Comparison of ENCODE assay signal across 8 cellular contexts in the genomic region with DNA sequence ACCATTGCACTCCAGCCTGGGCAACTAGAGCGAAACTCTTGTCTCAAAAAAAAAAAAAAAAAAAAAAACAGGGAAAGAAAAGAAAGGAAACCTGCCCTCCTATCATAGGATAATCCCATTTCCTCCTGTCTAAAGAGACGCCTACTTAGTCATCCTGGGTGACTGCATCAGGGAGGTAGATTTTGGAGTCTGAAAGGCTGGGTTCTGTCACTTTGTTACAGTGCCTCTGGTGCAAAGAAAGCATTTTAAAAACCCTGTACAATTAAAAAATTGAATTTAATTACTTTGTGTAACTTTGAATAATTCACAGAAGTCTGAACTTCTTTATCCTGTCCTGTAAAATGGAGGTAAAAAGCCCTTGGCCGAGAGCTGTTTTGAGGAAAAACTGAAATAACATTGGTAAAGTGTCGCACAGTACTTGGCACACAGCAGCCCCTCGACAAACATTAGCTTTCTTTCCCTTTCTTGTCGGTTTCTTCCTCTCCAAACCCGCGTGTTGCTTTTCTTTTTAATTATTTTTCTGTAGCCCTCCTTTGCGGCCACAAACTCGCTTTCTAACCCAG. TPM values are rescaled to one million over a fixed set of nuclear protein-coding genes. Genes with fewer than 3 reads are reported as not detected.
DNase-seq lines count a peak whose midpoint lies in the region; ATAC-seq and TF ChIP-seq lines count a peak whose summit lies in the region.

No MANE protein-coding gene starts in this region.

- H3K4me1 ChIP-seq in DND-41 (ENCODE audit: insufficient read depth, low read length) (peaks cover 50% of the 10 kb centered on the region), Loucy (ENCODE audit: insufficient read depth, low read length, poor library complexity, severe bottlenecking) (peaks cover 39% of the 10 kb centered on the region), mesendoderm (ENCODE audit: control insufficient read depth, low read depth, low read length) (no peaks in the 10 kb centered on the region)

- no peak overlapping the region for H3K23ac ChIP-seq in mesendoderm (ENCODE audit: low read length)

- H3K56ac ChIP-seq in mesendoderm (ENCODE audit: low read length): peak overlapping the region; percentile 83

- H2AFZ ChIP-seq in DND-41 (ENCODE audit: low read depth, low read length): peak overlapping the region; percentile 74
- H2AFZ ChIP-seq in Loucy (ENCODE audit: low read length): peak overlapping the region; percentile 91

- H3K4me2 ChIP-seq in DND-41 (ENCODE audit: insufficient read depth, low read length) (peak overlapping the region; percentile 92), Loucy (ENCODE audit: low read depth, low read length, poor library complexity, severe bottlenecking) (peak overlapping the region; percentile 77), mesendoderm (ENCODE audit: low read length) (peak overlapping the region; percentile 36)

- peak overlapping the region; percentile 74 to 86; a peak in 3 of 4 replicates for H3K4me3 ChIP-seq in DND-41 (ENCODE audit: low read depth in 1 of 2, low read length in 2 of 2)
- H3K4me3 ChIP-seq in Loucy (ENCODE audit: low read length, poor library complexity, severe bottlenecking): peak overlapping the region; percentile 86
- peak overlapping the region; percentile 84 to 95 for H3K4me3 ChIP-seq in cardiac fibroblast (replicated peaks in 1 of 2; ENCODE audit: low read depth in 2 of 2, low read length in 2 of 2)
- no peak overlapping the region for H3K4me3 ChIP-seq in mesendoderm (ENCODE audit: low read length)

- DNase-seq in DND-41 (no peak), cardiac fibroblast (ENCODE audit: low read depth in 2 of 2) (peak; percentile 29 to 58), mesendoderm (peak; percentile 27), NCI-H146 (lab: John Stamatoyannopoulos, UW) (no peak), retina (no peak), NCI-H2196 treated with DMSO at 0.1 percent for 48 hours (lab: John Stamatoyannopoulos, UW; ENCODE audit: unreplicated experiment) (no peak)

- H2BK120ac ChIP-seq in mesendoderm (ENCODE audit: low read depth, low read length): no peak overlapping the region

- H3K27me3 ChIP-seq in DND-41 (ENCODE audit: insufficient read depth, low read length, poor library complexity) (no peaks in the 10 kb centered on the region), Loucy (ENCODE audit: insufficient read depth, low read length, poor library complexity, severe bottlenecking) (no peaks in the 10 kb centered on the region), mesendoderm (ENCODE audit: insufficient read depth, low read length, poor library complexity) (no peaks in the 10 kb centered on the region)

- H3F3A ChIP-seq in Loucy (ENCODE audit: low read depth): peaks cover 4% of the 10 kb centered on the region; the same call in 1 of the 2 replicates

- peak overlapping the region; percentile 87 for H4K5ac ChIP-seq in mesendoderm (ENCODE audit: low read length)

- ATAC-seq in DND-41 (ENCODE audit: insufficient read depth, low read depth): no peak
- ATAC-seq in HG02840 (IDR thresholded peaks at IDR 0.05; ENCODE audit: low FRiP score, unreplicated experiment): no peak

- peak overlapping the region; percentile 59 for H2BK15ac ChIP-seq in mesendoderm (replicated peaks; ENCODE audit: low read depth)

- peaks cover 9% of the 10 kb centered on the region for H3K79me1 ChIP-seq in mesendoderm (ENCODE audit: low read length)

- WGBS in mesendoderm (ENCODE audit: extremely low coverage, insufficient coverage, low lambda C conversion rate): no CpG with 5 or more reads among the region's 10 CpGs

- H3K4ac ChIP-seq in mesendoderm (ENCODE audit: low read depth, low read length): peak overlapping the region; percentile 89

- no peak overlapping the region for H2BK5ac ChIP-seq in mesendoderm (ENCODE audit: low read length)

- H4K20me1 ChIP-seq in DND-41 (ENCODE audit: insufficient read depth, low read length) (peaks cover 27% of the 10 kb centered on the region), Loucy (ENCODE audit: insufficient read depth, low read length, poor library complexity, severe bottlenecking) (peaks cover 31% of the 10 kb centered on the region)

- TF ChIP-seq CTCF in DND-41 (IDR thresholded peaks at IDR 0.05; ENCODE audit: borderline replicate concordance, extremely low read depth, low read length, poor library complexity, severe bottlenecking) (no peak), Loucy (conservative IDR thresholded peaks at IDR 0.05; ENCODE audit: low read length) (no peak), cardiac fibroblast (IDR thresholded peaks at IDR 0.05; ENCODE audit: low read depth, low read length) (no peak)

- H2AK5ac ChIP-seq in mesendoderm (ENCODE audit: low read length): no peak overlapping the region

- peak overlapping the region; percentile 70 for H3K18ac ChIP-seq in mesendoderm (ENCODE audit: low read length)

- H3K36me3 ChIP-seq in DND-41 (ENCODE audit: insufficient read depth, low read length) (peaks cover 21% of the 10 kb centered on the region), Loucy (ENCODE audit: insufficient read depth, low read length) (peaks cover 3% of the 10 kb centered on the region; the same call in 1 of the 2 replicates), mesendoderm (ENCODE audit: control insufficient read depth, insufficient read depth, low read length) (no peaks in the 10 kb centered on the region)

- H3K9ac ChIP-seq in DND-41 (ENCODE audit: low read depth, low read length): peak overlapping the region; percentile 81
- H3K9ac ChIP-seq in Loucy (ENCODE audit: low read depth, low read length, poor library complexity, severe bottlenecking): peak overlapping the region; percentile 72
- H3K9ac ChIP-seq in mesendoderm (ENCODE audit: low read length): peak overlapping the region; percentile 56

- peak overlapping the region; percentile 100 for H4K8ac ChIP-seq in mesendoderm (ENCODE audit: low read depth, low read length)

- H3K79me2 ChIP-seq in DND-41 (ENCODE audit: insufficient read depth, low read length) (peaks cover 45% of the 10 kb centered on the region), Loucy (ENCODE audit: insufficient read depth, low read length) (peaks cover 43% of the 10 kb centered on the region), mesendoderm (ENCODE audit: control insufficient read depth, insufficient read depth, low read length) (peaks cover 4% of the 10 kb centered on the region)

- no peaks in the 10 kb centered on the region for H3K9me2 ChIP-seq in Loucy (replicated peaks; ENCODE audit: low read depth, low read length)

- H3K27ac ChIP-seq in DND-41 (ENCODE audit: low read length): peak overlapping the region; percentile 73
- H3K27ac ChIP-seq in mesendoderm (ENCODE audit: low read depth, low read length): no peak overlapping the region

- H3K9me3 ChIP-seq in DND-41 (ENCODE audit: insufficient read depth, low read length, severe bottlenecking) (no peaks in the 10 kb centered on the region), Loucy (ENCODE audit: insufficient read depth, low read depth, low read length) (no peaks in the 10 kb centered on the region)

RNA-seq across cellular contexts. Expression of gene HDAC1, which starts 0.7 kb away (rescaled TPM):
- 53.0 TPM for polyA plus RNA-seq in mesendoderm (2013, experiment 1 of 2)
- polyA plus RNA-seq in mesendoderm (2013, experiment 2 of 2): 51.7 TPM

RNA-seq across cellular contexts. Expression of gene LCK, which starts 40.2 kb away (rescaled TPM):
- polyA plus RNA-seq in mesendoderm (2013, experiment 1 of 2): 19.6 TPM
- 20.3 TPM for polyA plus RNA-seq in mesendoderm (2013, experiment 2 of 2)

RNA-seq across cellular contexts. Expression of gene FAM167B, which starts 44.2 kb away (rescaled TPM):
- 0.65 TPM for polyA plus RNA-seq in mesendoderm (2013, experiment 1 of 2)
- polyA plus RNA-seq in mesendoderm (2013, experiment 2 of 2): 0.62 TPM

RNA-seq across cellular contexts. Expression of gene MARCKSL1, which starts 44.8 kb away (rescaled TPM):
- 698 TPM for polyA plus RNA-seq in mesendoderm (2013, experiment 1 of 2)
- 700 TPM for polyA plus RNA-seq in mesendoderm (2013, experiment 2 of 2)

Comparison
In these comparisons a context has a peak if more than half of its experiments do, and no peak if none do; other contexts are left out.
1. DNase-seq: peak in cardiac fibroblast (2 of 2) and mesendoderm (single experiment); none in DND-41 (single experiment), NCI-H146 (single experiment), retina (single experiment) and NCI-H2196 treated with DMSO at 0.1 percent for 48 hours (single experiment).
2. H3K4me2 ChIP-seq: peak in every context shown above with its lines; median percentile 92 in DND-41; 77 in Loucy; 36 in mesendoderm.
3. Peak in every context shown above with its lines, with median percentiles within 50 percentile points of each other: H3K9ac ChIP-seq.